In genomic region chr10:62059424-62059913, GRCh38 we compare ENCODE assay signal across 1 cellular context.
TF ChIP-seq lines count a peak whose summit lies in the region.

No MANE protein-coding gene starts in this region.

TF ChIP-seq in K562, 482 proteins besides CTCF, POLR2A, EP300 and RAD21 (continued from another document):
- TF ChIP-seq ZBTB40 (IDR thresholded peaks at IDR 0.05) (peak; percentile 82), ZBTB40 (CRISPR knock-in tag; IDR thresholded peaks at IDR 0.05) (no peak), MCM5 (IDR thresholded peaks at IDR 0.05; ENCODE audit: low read depth) (no peak), MEF2D (tag; conservative IDR thresholded peaks at IDR 0.05; ENCODE audit: low read depth) (peak; percentile 85), MEIS2 (IDR thresholded peaks at IDR 0.05; ENCODE audit: partially characterized antibody) (peak; percentile 53), PKNOX1 (IDR thresholded peaks at IDR 0.05) (peak; percentile 59; the same call in 1 of the 2 replicates)
